ENCODE assay signal across 11 cellular contexts in the genomic region with DNA sequence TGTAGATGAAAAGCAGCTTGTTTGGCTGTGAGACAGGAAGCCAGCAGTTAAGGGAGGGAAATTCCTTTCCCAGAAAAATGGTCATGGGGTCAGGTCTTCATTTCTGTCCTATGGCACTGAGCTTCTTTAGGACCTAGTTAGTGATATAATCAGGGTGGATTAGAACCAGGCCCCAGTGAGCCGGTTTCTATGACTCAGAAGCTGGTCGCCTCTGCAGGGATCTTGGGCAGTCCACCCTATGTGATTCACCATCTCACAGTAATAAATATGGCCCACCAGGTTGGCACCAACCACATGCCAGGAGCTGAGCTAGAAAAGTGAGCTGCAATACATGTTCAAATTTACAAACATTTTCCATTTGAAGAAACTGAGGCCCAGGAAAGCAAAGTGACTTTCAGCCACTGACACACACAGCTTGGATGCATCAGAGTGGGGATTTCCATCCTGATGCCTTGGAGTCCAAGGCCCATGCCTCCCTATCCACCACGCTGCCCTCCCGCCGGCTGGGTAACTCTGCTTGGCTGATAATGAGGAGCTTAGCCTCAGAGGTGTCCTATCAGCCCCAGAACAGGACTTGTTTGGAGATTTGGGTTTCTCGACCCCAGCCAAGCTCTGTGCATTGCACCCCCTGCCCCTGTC. TPM values are rescaled to one million over a fixed set of nuclear protein-coding genes. Genes with fewer than 3 reads are reported as not detected.
DNase-seq lines count a peak whose midpoint lies in the region; ATAC-seq and TF ChIP-seq lines count a peak whose summit lies in the region.
"Had no signal": no experiment of that assay in that cellular context is flagged by ENCODE, and none has a peak within 500 bp of the region (broad histone marks: within the 10 kb centered on the region; RNA-seq: fewer than 3 reads in every experiment).

No MANE protein-coding gene starts in this region.

- peaks cover 46% of the 10 kb centered on the region for H3K4me1 Mint-ChIP-seq in CD8-positive, alpha-beta T cell (ENCODE audit: low read depth)
- peaks cover 73% of the 10 kb centered on the region for H3K4me1 Mint-ChIP-seq in activated naive CD8-positive, alpha-beta T cell treated with anti-CD3 and anti-CD28 coated beads for 36 hours
- H3K4me1 Mint-ChIP-seq in nephron: peaks cover 39% of the 10 kb centered on the region

- POLR2A ChIA-PET in CD8-positive, alpha-beta T cell (lab: Charles Lee): interaction anchor here (0.8 kb wide), 1 partner anchor 11 kb away, joined by 3 read pairs; no protein-coding TSS in a partner anchor

- H3K36me3 Mint-ChIP-seq in CD8-positive, alpha-beta T cell: peaks cover 37% of the 10 kb centered on the region
- peaks cover 63% of the 10 kb centered on the region for H3K36me3 Mint-ChIP-seq in activated naive CD8-positive, alpha-beta T cell treated with anti-CD3 and anti-CD28 coated beads for 36 hours
- H3K36me3 Mint-ChIP-seq in nephron (ENCODE audit: low read depth): no peaks in the 10 kb centered on the region

- intact Hi-C loops in CD8-positive, alpha-beta T cell (cut with DNase I, micrococcal nuclease): no loop called here
- intact Hi-C loops in upper lobe of right lung (cut with DNase I): no loop called here

- no peak for TF ChIP-seq CTCF in CD8-positive, alpha-beta T cell (IDR thresholded peaks at IDR 0.05)
- TF ChIP-seq CTCF in nephron (IDR thresholded peaks at IDR 0.05; ENCODE audit: unreplicated experiment in 3 of 3): no peak
- no peak for TF ChIP-seq CTCF in upper lobe of right lung (IDR thresholded peaks at IDR 0.05)

- H3K27ac Mint-ChIP-seq in CD8-positive, alpha-beta T cell: peak overlapping the region; percentile 97
- peak overlapping the region; percentile 87 for H3K27ac Mint-ChIP-seq in activated naive CD8-positive, alpha-beta T cell treated with anti-CD3 and anti-CD28 coated beads for 36 hours
- peak overlapping the region in 2 of 3 experiments; percentile 3 to 43 for H3K27ac Mint-ChIP-seq in nephron

- H3K27ac ChIP-seq in CD8-positive, alpha-beta T cell (ENCODE audit: low read depth, low read length): no peak overlapping the region
- no peak overlapping the region for H3K27ac ChIP-seq in upper lobe of right lung

- no peaks in the 10 kb centered on the region for H3K27me3 Mint-ChIP-seq in CD8-positive, alpha-beta T cell (ENCODE audit: low read depth)
- no peaks in the 10 kb centered on the region for H3K27me3 Mint-ChIP-seq in activated naive CD8-positive, alpha-beta T cell treated with anti-CD3 and anti-CD28 coated beads for 36 hours
- peaks cover 14% of the 10 kb centered on the region for H3K27me3 Mint-ChIP-seq in nephron (ENCODE audit: low read depth)

- H3K4me3 ChIP-seq in CD8-positive, alpha-beta T cell (ENCODE audit: low read depth, low read length): no peak overlapping the region
- no peak overlapping the region for H3K4me3 ChIP-seq in upper lobe of right lung

- H3K27me3 ChIP-seq in CD8-positive, alpha-beta T cell (ENCODE audit: insufficient read depth, low read length): no peaks in the 10 kb centered on the region
- H3K27me3 ChIP-seq in upper lobe of right lung: no peaks in the 10 kb centered on the region

- no peak for DNase-seq in CD8-positive, alpha-beta T cell
- DNase-seq in HT1080 (ENCODE audit: low read depth) (peak; percentile 73), NCI-H524 (lab: John Stamatoyannopoulos, UW) (no peak), ureter (ENCODE audit: low spot score) (no peak), upper lobe of right lung (no peak)
- no peak for DNase-seq in activated naive CD8-positive, alpha-beta T cell treated with anti-CD3 and anti-CD28 coated beads for 36 hours
- DNase-seq: activated T-cell treated with anti-CD3 and anti-CD28 coated beads for 4 hours, GF-D8 had no signal

- CTCF ChIA-PET in CD8-positive, alpha-beta T cell (lab: Charles Lee): interaction anchor here (0.8 to 1.7 kb wide), 4 partner anchors 8 to 53 kb away, joined by 3 to 9 read pairs (median 4); no protein-coding TSS in a partner anchor

- H3K4me1 ChIP-seq in CD8-positive, alpha-beta T cell (ENCODE audit: insufficient read depth, low read length): peaks cover 41% of the 10 kb centered on the region
- H3K4me1 ChIP-seq in upper lobe of right lung: peaks cover 37% of the 10 kb centered on the region

- H3K9me3 Mint-ChIP-seq in CD8-positive, alpha-beta T cell: no peaks in the 10 kb centered on the region
- no peaks in the 10 kb centered on the region for H3K9me3 Mint-ChIP-seq in activated naive CD8-positive, alpha-beta T cell treated with anti-CD3 and anti-CD28 coated beads for 36 hours
- no peaks in the 10 kb centered on the region for H3K9me3 Mint-ChIP-seq in nephron

- ATAC-seq in CD8-positive, alpha-beta T cell: no peak
- no peak for ATAC-seq in upper lobe of right lung
- no peak for ATAC-seq in HG03045 (IDR thresholded peaks at IDR 0.05; ENCODE audit: unreplicated experiment)
- ATAC-seq: right cardiac atrium had no signal

- H3K36me3 ChIP-seq in CD8-positive, alpha-beta T cell (ENCODE audit: insufficient read depth, low read length): no peaks in the 10 kb centered on the region
- H3K36me3 ChIP-seq in upper lobe of right lung: peaks cover 23% of the 10 kb centered on the region

- no peaks in the 10 kb centered on the region for H3K9me3 ChIP-seq in CD8-positive, alpha-beta T cell (ENCODE audit: low read length)
- H3K9me3 ChIP-seq in upper lobe of right lung: no peaks in the 10 kb centered on the region

- no peak overlapping the region for H3K4me3 Mint-ChIP-seq in CD8-positive, alpha-beta T cell
- no peak overlapping the region for H3K4me3 Mint-ChIP-seq in activated naive CD8-positive, alpha-beta T cell treated with anti-CD3 and anti-CD28 coated beads for 36 hours
- H3K4me3 Mint-ChIP-seq in nephron: no peak overlapping the region

RNA-seq across cellular contexts. Expression of gene CD82, which starts 42.0 kb away (rescaled TPM):
- total RNA-seq in CD8-positive, alpha-beta T cell: 10 to 100 TPM; 28.1 to 32.4 TPM
- total RNA-seq in HT1080 (2014; rRNA removed; shearing (Covaris generic)): 23.0 and 41.9 TPM in 2 replicates
- 42.5 and 42.8 TPM in 2 replicates for polyA plus RNA-seq in HT1080 (2015; cell fraction: cytosol; rRNA removed)
- 47.5 and 57.6 TPM in 2 replicates for polyA plus RNA-seq in HT1080 (2015; cell fraction: nucleus; rRNA removed)
- total RNA-seq in activated naive CD8-positive, alpha-beta T cell treated with anti-CD3 and anti-CD28 coated beads for 36 hours: 100 to 1,000 TPM; 339 to 343 TPM
- total RNA-seq in ureter (148 TPM), upper lobe of right lung (144 TPM)

Comparison
In these comparisons a context has a peak if more than half of its experiments do, and no peak if none do; other contexts are left out.
1. H3K27ac Mint-ChIP-seq: peak in every context shown above with its lines; median percentile 97 in CD8-positive, alpha-beta T cell; 87 in activated naive CD8-positive, alpha-beta T cell treated with anti-CD3 and anti-CD28 coated beads for 36 hours; 23 in nephron.